Comparison of ENCODE assay signal across 8 cellular contexts in genomic region chr10:91925022-91925320, GRCh38. TPM values are rescaled to one million over a fixed set of nuclear protein-coding genes. Genes with fewer than 3 reads are reported as not detected.
DNase-seq lines count a peak whose midpoint lies in the region; ATAC-seq and TF ChIP-seq lines count a peak whose summit lies in the region.

No MANE protein-coding gene starts in this region.

- intact Hi-C loops in activated CD4-positive, alpha-beta memory T cell treated with anti-CD3 and anti-CD28 coated beads for 36 hours (cut with micrococcal nuclease): no loop called here

- no peaks in the 10 kb centered on the region for H3K27me3 Mint-ChIP-seq in T-helper 2 cell treated with Interferon-gamma antibody and Interleukin-4, amounts not matched to agents 5 μg/mL and 100 μg/mL, for 36 hours (ENCODE audit: low read depth)
- H3K27me3 Mint-ChIP-seq in activated CD4-positive, alpha-beta memory T cell treated with anti-CD3 and anti-CD28 coated beads for 36 hours: no peaks in the 10 kb centered on the region
- no peaks in the 10 kb centered on the region for H3K27me3 Mint-ChIP-seq in stimulated activated naive CD8-positive, alpha-beta T cell treated with anti-CD3 and anti-CD28 coated beads, Interleukin-15, amount 100 ng/mL, for 72 hours

- no peak overlapping the region for H3K27ac ChIP-seq in right atrium auricular region

- peaks cover 15% of the 10 kb centered on the region for H3K36me3 Mint-ChIP-seq in T-helper 2 cell treated with Interferon-gamma antibody and Interleukin-4, amounts not matched to agents 5 μg/mL and 100 μg/mL, for 36 hours (ENCODE audit: low read depth)
- peaks cover 14% of the 10 kb centered on the region for H3K36me3 Mint-ChIP-seq in activated CD4-positive, alpha-beta memory T cell treated with anti-CD3 and anti-CD28 coated beads for 36 hours

- no peak for DNase-seq in T-helper 2 cell treated with Interferon-gamma antibody and Interleukin-4, amounts not matched to agents 5 μg/mL and 100 μg/mL, for 36 hours (ENCODE audit: low spot score)
- DNase-seq in T-helper 2 cell: no peak
- DNase-seq in activated CD4-positive, alpha-beta memory T cell treated with anti-CD3 and anti-CD28 coated beads for 36 hours: no peak
- no peak for DNase-seq in right atrium auricular region (ENCODE audit: low spot score)
- no peak for DNase-seq in stimulated activated naive CD8-positive, alpha-beta T cell treated with anti-CD3 and anti-CD28 coated beads, Interleukin-15, amount 100 ng/mL, for 72 hours
- no peak for DNase-seq in NCI-H1930 (lab: John Stamatoyannopoulos, UW)

- H3K4me1 ChIP-seq in right atrium auricular region: peaks cover 0 to 39% of the 10 kb centered on the region in 2 donors

- H3K27ac Mint-ChIP-seq in T-helper 2 cell treated with Interferon-gamma antibody and Interleukin-4, amounts not matched to agents 5 μg/mL and 100 μg/mL, for 36 hours: no peak overlapping the region
- no peak overlapping the region for H3K27ac Mint-ChIP-seq in activated CD4-positive, alpha-beta memory T cell treated with anti-CD3 and anti-CD28 coated beads for 36 hours
- H3K27ac Mint-ChIP-seq in stimulated activated naive CD8-positive, alpha-beta T cell treated with anti-CD3 and anti-CD28 coated beads, Interleukin-15, amount 100 ng/mL, for 72 hours: no peak overlapping the region

- peaks cover 0 to 1% of the 10 kb centered on the region in 2 donors for H3K9me3 ChIP-seq in right atrium auricular region

- ATAC-seq in stimulated activated naive CD8-positive, alpha-beta T cell treated with anti-CD3 and anti-CD28 coated beads, Interleukin-15, amount 100 ng/mL, for 72 hours: no peak
- ATAC-seq in activated CD4-positive, CD25-positive, alpha-beta regulatory T cell treated with anti-CD3 and anti-CD28 coated beads, Interleukin-2, amount 50 U/mL, for 24 hours: no peak
- ATAC-seq in HG03159 (IDR thresholded peaks at IDR 0.05; ENCODE audit: unreplicated experiment): no peak

- CTCF ChIA-PET in activated CD4-positive, alpha-beta memory T cell treated with anti-CD3 and anti-CD28 coated beads for 36 hours (lab: Charles Lee): interaction anchor here (2.3 kb wide), 1 partner anchor 12 kb away, joined by 33 read pairs; no protein-coding TSS in a partner anchor

- POLR2A ChIA-PET in activated CD4-positive, alpha-beta memory T cell treated with anti-CD3 and anti-CD28 coated beads for 36 hours (lab: Charles Lee): no interaction called here

- H3K4me3 Mint-ChIP-seq in T-helper 2 cell treated with Interferon-gamma antibody and Interleukin-4, amounts not matched to agents 5 μg/mL and 100 μg/mL, for 36 hours: peak overlapping the region; percentile 87
- peak overlapping the region; percentile 88 for H3K4me3 Mint-ChIP-seq in activated CD4-positive, alpha-beta memory T cell treated with anti-CD3 and anti-CD28 coated beads for 36 hours
- peak overlapping the region; percentile 91 to 97 for H3K4me3 Mint-ChIP-seq in stimulated activated naive CD8-positive, alpha-beta T cell treated with anti-CD3 and anti-CD28 coated beads, Interleukin-15, amount 100 ng/mL, for 72 hours

- TF ChIP-seq CTCF in right atrium auricular region (IDR thresholded peaks at IDR 0.05): no peak

- H3K4me3 ChIP-seq in right atrium auricular region: peak overlapping the region; percentile 88 to 92

- H3K4me1 Mint-ChIP-seq in T-helper 2 cell treated with Interferon-gamma antibody and Interleukin-4, amounts not matched to agents 5 μg/mL and 100 μg/mL, for 36 hours (ENCODE audit: low read depth): peaks cover 21% of the 10 kb centered on the region
- peaks cover 45% of the 10 kb centered on the region for H3K4me1 Mint-ChIP-seq in activated CD4-positive, alpha-beta memory T cell treated with anti-CD3 and anti-CD28 coated beads for 36 hours (ENCODE audit: low read depth)
- H3K4me1 Mint-ChIP-seq in stimulated activated naive CD8-positive, alpha-beta T cell treated with anti-CD3 and anti-CD28 coated beads, Interleukin-15, amount 100 ng/mL, for 72 hours: peaks cover 39% of the 10 kb centered on the region

- no peaks in the 10 kb centered on the region for H3K36me3 ChIP-seq in right atrium auricular region

- no peaks in the 10 kb centered on the region for H3K9me3 Mint-ChIP-seq in T-helper 2 cell treated with Interferon-gamma antibody and Interleukin-4, amounts not matched to agents 5 μg/mL and 100 μg/mL, for 36 hours
- no peaks in the 10 kb centered on the region for H3K9me3 Mint-ChIP-seq in activated CD4-positive, alpha-beta memory T cell treated with anti-CD3 and anti-CD28 coated beads for 36 hours
- H3K9me3 Mint-ChIP-seq in stimulated activated naive CD8-positive, alpha-beta T cell treated with anti-CD3 and anti-CD28 coated beads, Interleukin-15, amount 100 ng/mL, for 72 hours: no peaks in the 10 kb centered on the region

- H3K27me3 ChIP-seq in right atrium auricular region: no peaks in the 10 kb centered on the region

RNA-seq across cellular contexts. Expression of gene BTAF1, which starts 1.4 kb away (rescaled TPM):
- 10 to 100 TPM; 49.9 to 50.7 TPM for total RNA-seq in activated CD4-positive, alpha-beta memory T cell treated with anti-CD3 and anti-CD28 coated beads for 36 hours
- total RNA-seq in right atrium auricular region: 10 to 100 TPM; 11.8 to 12.7 TPM

RNA-seq across cellular contexts. Expression of gene FGFBP3, which starts 15.7 kb away (rescaled TPM):
- 1 to 10 TPM; 1.2 to 1.6 TPM for total RNA-seq in activated CD4-positive, alpha-beta memory T cell treated with anti-CD3 and anti-CD28 coated beads for 36 hours
- under 1 TPM; 0.26 to 0.31 TPM for total RNA-seq in right atrium auricular region
